ENCODE assay signal across 1 cellular context in genomic region chr10:72260588-72261322, GRCh38.
TF ChIP-seq lines count a peak whose summit lies in the region.

No MANE protein-coding gene starts in this region.

TF ChIP-seq in HepG2, 621 proteins besides CTCF, POLR2A, EP300 and RAD21 (continued from another document and continues in another):
- TF ChIP-seq, protein P1, sequence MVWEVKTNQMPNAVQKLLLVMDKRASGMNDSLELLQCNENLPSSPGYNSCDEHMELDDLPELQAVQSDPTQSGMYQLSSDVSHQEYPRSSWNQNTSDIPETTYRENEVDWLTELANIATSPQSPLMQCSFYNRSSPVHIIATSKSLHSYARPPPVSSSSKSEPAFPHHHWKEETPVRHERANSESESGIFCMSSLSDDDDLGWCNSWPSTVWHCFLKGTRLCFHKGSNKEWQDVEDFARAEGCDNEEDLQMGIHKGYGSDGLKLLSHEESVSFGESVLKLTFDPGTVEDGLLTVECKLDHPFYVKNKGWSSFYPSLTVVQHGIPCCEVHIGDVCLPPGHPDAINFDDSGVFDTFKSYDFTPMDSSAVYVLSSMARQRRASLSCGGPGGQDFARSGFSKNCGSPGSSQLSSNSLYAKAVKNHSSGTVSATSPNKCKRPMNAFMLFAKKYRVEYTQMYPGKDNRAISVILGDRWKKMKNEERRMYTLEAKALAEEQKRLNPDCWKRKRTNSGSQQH (CRISPR knock-in tag; IDR thresholded peaks at IDR 0.05; ENCODE audit: low read depth): no peak; the same call in 1 of the 2 replicates
- TF ChIP-seq PRDM15 (CRISPR knock-in tag; IDR thresholded peaks at IDR 0.05) (0 out of 2 replicates have a peak, but pooled peaks have one; percentile 18), ZUFSP (CRISPR knock-in tag; IDR thresholded peaks at IDR 0.05; ENCODE audit: borderline replicate concordance) (no peak), SMAD3 (CRISPR knock-in tag; IDR thresholded peaks at IDR 0.05) (no peak), NAIF1 (CRISPR knock-in tag; IDR thresholded peaks at IDR 0.05; ENCODE audit: borderline replicate concordance) (peak; percentile 86; the same call in 1 of the 2 replicates), MED8 (CRISPR knock-in tag; IDR thresholded peaks at IDR 0.05; ENCODE audit: insufficient replicate concordance) (peak; percentile 84), ZNF337 (CRISPR knock-in tag; IDR thresholded peaks at IDR 0.05; ENCODE audit: borderline replicate concordance, low read depth) (no peak), XBP1 (CRISPR knock-in tag; IDR thresholded peaks at IDR 0.05) (no peak), KDM5B (CRISPR knock-in tag; IDR thresholded peaks at IDR 0.05; ENCODE audit: borderline replicate concordance) (no peak; the same call in 1 of the 2 replicates), ZKSCAN1 (IDR thresholded peaks at IDR 0.05; ENCODE audit: low read length) (no peak), ZNF276 (CRISPR knock-in tag; IDR thresholded peaks at IDR 0.05; ENCODE audit: low read depth) (no peak), ONECUT2 (CRISPR knock-in tag; IDR thresholded peaks at IDR 0.05) (no peak), ZNF737 (CRISPR knock-in tag; IDR thresholded peaks at IDR 0.05; ENCODE audit: borderline replicate concordance) (no peak), ZKSCAN5 (CRISPR knock-in tag; IDR thresholded peaks at IDR 0.05) (no peak), TAF1 (CRISPR knock-in tag; IDR thresholded peaks at IDR 0.05) (peak; percentile 53; the same call in 1 of the 2 replicates), KLF6 (CRISPR knock-in tag; IDR thresholded peaks at IDR 0.05) (no peak), REXO4 (CRISPR knock-in tag; IDR thresholded peaks at IDR 0.05; ENCODE audit: borderline replicate concordance) (no peak), ESRRA (CRISPR knock-in tag; IDR thresholded peaks at IDR 0.05; ENCODE audit: low read depth) (peak; percentile 45; the same call in 1 of the 2 replicates), ZNF589 (CRISPR knock-in tag; conservative IDR thresholded peaks at IDR 0.05) (no peak), SIN3B (IDR thresholded peaks at IDR 0.05; ENCODE audit: low read length) (no peak), SOX13 (IDR thresholded peaks at IDR 0.05) (peak; percentile 32; the same call in 1 of the 2 replicates), SOX13 (CRISPR knock-in tag; conservative IDR thresholded peaks at IDR 0.05 in 1 of 2, IDR thresholded peaks at IDR 0.05 in 1 of 2) (peak in 1 of 2 experiments; percentile 61; a peak in 2 of 4 replicates), ZNF333 (CRISPR knock-in tag; IDR thresholded peaks at IDR 0.05; ENCODE audit: borderline replicate concordance) (no peak), SUZ12 (IDR thresholded peaks at IDR 0.05; ENCODE audit: low read depth, low read length) (no peak), SALL1 (CRISPR knock-in tag; IDR thresholded peaks at IDR 0.05) (peak; percentile 81), RXRA (CRISPR knock-in tag; IDR thresholded peaks at IDR 0.05) (peak; percentile 69), ZFP36L2 (CRISPR knock-in tag; IDR thresholded peaks at IDR 0.05) (no peak), ZNF350 (CRISPR knock-in tag; IDR thresholded peaks at IDR 0.05; ENCODE audit: borderline replicate concordance, low read depth) (peak; percentile 76), NFIC (IDR thresholded peaks at IDR 0.05; ENCODE audit: low read length) (peak; percentile 61; the same call in 1 of the 2 replicates), HOXA9 (CRISPR knock-in tag; IDR thresholded peaks at IDR 0.05; ENCODE audit: borderline replicate concordance) (no peak), ZNF607 (CRISPR knock-in tag; IDR thresholded peaks at IDR 0.05; ENCODE audit: borderline replicate concordance) (peak; percentile 92), ZNF616 (CRISPR knock-in tag; IDR thresholded peaks at IDR 0.05; ENCODE audit: low read depth) (no peak), KDM4B (CRISPR knock-in tag; IDR thresholded peaks at IDR 0.05) (peak; percentile 57; the same call in 1 of the 2 replicates), ZNF160 (CRISPR knock-in tag; IDR thresholded peaks at IDR 0.05) (no peak), FOSL1 (CRISPR knock-in tag; IDR thresholded peaks at IDR 0.05; ENCODE audit: borderline replicate concordance) (no peak), ZNF274 (CRISPR knock-in tag; IDR thresholded peaks at IDR 0.05) (peak; percentile 29; the same call in 1 of the 2 replicates), SP140L (CRISPR knock-in tag; IDR thresholded peaks at IDR 0.05; ENCODE audit: borderline replicate concordance) (no peak), ZBTB8A (CRISPR knock-in tag; IDR thresholded peaks at IDR 0.05; ENCODE audit: borderline replicate concordance, low read depth) (no peak), ZNF10 (CRISPR knock-in tag; IDR thresholded peaks at IDR 0.05; ENCODE audit: borderline replicate concordance, low read depth) (no peak), GATAD1 (CRISPR knock-in tag; IDR thresholded peaks at IDR 0.05) (0 out of 2 replicates have a peak, but pooled peaks have one; percentile 33), ZNF232 (CRISPR knock-in tag; IDR thresholded peaks at IDR 0.05; ENCODE audit: borderline replicate concordance) (no peak), ZNF720 (CRISPR knock-in tag; IDR thresholded peaks at IDR 0.05) (no peak), U2AF2 (IDR thresholded peaks at IDR 0.05; ENCODE audit: low read depth, low read length) (no peak), ZNF564 (CRISPR knock-in tag; IDR thresholded peaks at IDR 0.05) (no peak), PHF20 (CRISPR knock-in tag; IDR thresholded peaks at IDR 0.05) (0 out of 2 replicates have a peak, but pooled peaks have one; percentile 44), RCOR2 (CRISPR knock-in tag; IDR thresholded peaks at IDR 0.05) (peak; percentile 76; the same call in 1 of the 2 replicates), BCL3 (CRISPR knock-in tag; IDR thresholded peaks at IDR 0.05) (no peak), RBAK (CRISPR knock-in tag; IDR thresholded peaks at IDR 0.05) (no peak), ZSCAN29 (CRISPR knock-in tag; conservative IDR thresholded peaks at IDR 0.05) (no peak), FOXJ3 (CRISPR knock-in tag; IDR thresholded peaks at IDR 0.05; ENCODE audit: borderline replicate concordance) (no peak), TCF7L2 (IDR thresholded peaks at IDR 0.05; ENCODE audit: low read depth, low read length) (no peak)
- TF ChIP-seq, protein P2, sequence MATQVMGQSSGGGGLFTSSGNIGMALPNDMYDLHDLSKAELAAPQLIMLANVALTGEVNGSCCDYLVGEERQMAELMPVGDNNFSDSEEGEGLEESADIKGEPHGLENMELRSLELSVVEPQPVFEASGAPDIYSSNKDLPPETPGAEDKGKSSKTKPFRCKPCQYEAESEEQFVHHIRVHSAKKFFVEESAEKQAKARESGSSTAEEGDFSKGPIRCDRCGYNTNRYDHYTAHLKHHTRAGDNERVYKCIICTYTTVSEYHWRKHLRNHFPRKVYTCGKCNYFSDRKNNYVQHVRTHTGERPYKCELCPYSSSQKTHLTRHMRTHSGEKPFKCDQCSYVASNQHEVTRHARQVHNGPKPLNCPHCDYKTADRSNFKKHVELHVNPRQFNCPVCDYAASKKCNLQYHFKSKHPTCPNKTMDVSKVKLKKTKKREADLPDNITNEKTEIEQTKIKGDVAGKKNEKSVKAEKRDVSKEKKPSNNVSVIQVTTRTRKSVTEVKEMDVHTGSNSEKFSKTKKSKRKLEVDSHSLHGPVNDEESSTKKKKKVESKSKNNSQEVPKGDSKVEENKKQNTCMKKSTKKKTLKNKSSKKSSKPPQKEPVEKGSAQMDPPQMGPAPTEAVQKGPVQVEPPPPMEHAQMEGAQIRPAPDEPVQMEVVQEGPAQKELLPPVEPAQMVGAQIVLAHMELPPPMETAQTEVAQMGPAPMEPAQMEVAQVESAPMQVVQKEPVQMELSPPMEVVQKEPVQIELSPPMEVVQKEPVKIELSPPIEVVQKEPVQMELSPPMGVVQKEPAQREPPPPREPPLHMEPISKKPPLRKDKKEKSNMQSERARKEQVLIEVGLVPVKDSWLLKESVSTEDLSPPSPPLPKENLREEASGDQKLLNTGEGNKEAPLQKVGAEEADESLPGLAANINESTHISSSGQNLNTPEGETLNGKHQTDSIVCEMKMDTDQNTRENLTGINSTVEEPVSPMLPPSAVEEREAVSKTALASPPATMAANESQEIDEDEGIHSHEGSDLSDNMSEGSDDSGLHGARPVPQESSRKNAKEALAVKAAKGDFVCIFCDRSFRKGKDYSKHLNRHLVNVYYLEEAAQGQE (IDR thresholded peaks at IDR 0.05; ENCODE audit: borderline replicate concordance in 1 of 2, low read depth in 1 of 2, low read length in 2 of 2): no peak
- TF ChIP-seq, protein P3, sequence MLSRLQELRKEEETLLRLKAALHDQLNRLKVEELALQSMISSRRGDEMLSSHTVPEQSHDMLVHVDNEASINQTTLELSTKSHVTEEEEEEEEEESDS (CRISPR knock-in tag; IDR thresholded peaks at IDR 0.05; ENCODE audit: borderline replicate concordance): no peak
- TF ChIP-seq, protein P4, sequence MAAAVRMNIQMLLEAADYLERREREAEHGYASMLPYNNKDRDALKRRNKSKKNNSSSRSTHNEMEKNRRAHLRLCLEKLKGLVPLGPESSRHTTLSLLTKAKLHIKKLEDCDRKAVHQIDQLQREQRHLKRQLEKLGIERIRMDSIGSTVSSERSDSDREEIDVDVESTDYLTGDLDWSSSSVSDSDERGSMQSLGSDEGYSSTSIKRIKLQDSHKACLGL (CRISPR knock-in tag; IDR thresholded peaks at IDR 0.05): peak; percentile 30; the same call in 1 of the 2 replicates
- TF ChIP-seq, protein P5, sequence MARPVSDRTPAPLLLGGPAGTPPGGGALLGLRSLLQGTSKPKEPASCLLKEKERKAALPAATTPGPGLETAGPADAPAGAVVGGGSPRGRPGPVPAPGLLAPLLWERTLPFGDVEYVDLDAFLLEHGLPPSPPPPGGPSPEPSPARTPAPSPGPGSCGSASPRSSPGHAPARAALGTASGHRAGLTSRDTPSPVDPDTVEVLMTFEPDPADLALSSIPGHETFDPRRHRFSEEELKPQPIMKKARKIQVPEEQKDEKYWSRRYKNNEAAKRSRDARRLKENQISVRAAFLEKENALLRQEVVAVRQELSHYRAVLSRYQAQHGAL (CRISPR knock-in tag; IDR thresholded peaks at IDR 0.05; ENCODE audit: not compliant biosample characterization): no peak
- TF ChIP-seq, protein P6, sequence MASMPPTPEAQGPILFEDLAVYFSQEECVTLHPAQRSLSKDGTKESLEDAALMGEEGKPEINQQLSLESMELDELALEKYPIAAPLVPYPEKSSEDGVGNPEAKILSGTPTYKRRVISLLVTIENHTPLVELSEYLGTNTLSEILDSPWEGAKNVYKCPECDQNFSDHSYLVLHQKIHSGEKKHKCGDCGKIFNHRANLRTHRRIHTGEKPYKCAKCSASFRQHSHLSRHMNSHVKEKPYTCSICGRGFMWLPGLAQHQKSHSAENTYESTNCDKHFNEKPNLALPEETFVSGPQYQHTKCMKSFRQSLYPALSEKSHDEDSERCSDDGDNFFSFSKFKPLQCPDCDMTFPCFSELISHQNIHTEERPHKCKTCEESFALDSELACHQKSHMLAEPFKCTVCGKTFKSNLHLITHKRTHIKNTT (CRISPR knock-in tag; IDR thresholded peaks at IDR 0.05): no peak
